1 cellular context compared by ENCODE assay signal in genomic region chr1:161958425-161958824, GRCh38.
TF ChIP-seq lines count a peak whose summit lies in the region.

No MANE protein-coding gene starts in this region.

TF ChIP-seq in GM23338, 12 proteins besides CTCF, POLR2A, EP300 and RAD21 (continued from another document):
- TF ChIP-seq REST (IDR thresholded peaks at IDR 0.05; ENCODE audit: unreplicated experiment) (no peak), EZH2 (IDR thresholded peaks at IDR 0.05; ENCODE audit: low read depth, unreplicated experiment) (no peak), EZH2phosphoT487 (IDR thresholded peaks at IDR 0.05; ENCODE audit: unreplicated experiment) (no peak)
TF ChIP-seq in GM23338: peak in this region for 0.
